ENCODE assay signal across 5 cellular contexts in the genomic region with DNA sequence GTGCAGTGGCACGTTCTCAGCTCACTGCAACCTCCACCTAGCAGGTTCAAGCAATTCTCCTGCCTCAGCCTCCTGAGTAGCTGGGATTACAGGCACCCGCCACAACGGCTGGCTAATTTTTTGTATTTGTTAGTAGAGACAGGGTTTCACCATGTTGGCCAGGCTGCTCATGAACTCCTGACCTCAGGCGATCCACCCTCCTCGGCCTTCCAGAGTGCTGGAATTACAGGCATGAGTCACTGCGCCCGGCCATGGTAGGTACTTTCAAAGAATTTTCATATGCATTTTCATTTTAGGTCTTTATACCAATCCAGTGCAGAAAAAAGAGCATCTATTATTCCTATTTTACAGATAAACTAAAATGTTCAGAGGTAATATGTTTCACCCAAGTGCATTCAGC.
"Had no signal": no experiment of that assay in that cellular context is flagged by ENCODE, and none has a peak within 500 bp of the region (broad histone marks: within the 10 kb centered on the region; RNA-seq: fewer than 3 reads in every experiment).

No MANE protein-coding gene starts in this region.

- H2AFZ ChIP-seq: GM23338 had no signal

- ATAC-seq: GM23338, HepG2 had no signal

- H3K4me1 ChIP-seq: HAP-1 had no signal

- H3K4me2 ChIP-seq: GM23338 had no signal

- H3K9me3 ChIP-seq: HAP-1 had no signal

- H3K4me3 ChIP-seq: GM23338, HAP-1 had no signal

- H3K36me3 ChIP-seq: HAP-1 had no signal

- DNase-seq: H7, KBM-7 had no signal
